ENCODE assay signal across 1 cellular context in the genomic region with DNA sequence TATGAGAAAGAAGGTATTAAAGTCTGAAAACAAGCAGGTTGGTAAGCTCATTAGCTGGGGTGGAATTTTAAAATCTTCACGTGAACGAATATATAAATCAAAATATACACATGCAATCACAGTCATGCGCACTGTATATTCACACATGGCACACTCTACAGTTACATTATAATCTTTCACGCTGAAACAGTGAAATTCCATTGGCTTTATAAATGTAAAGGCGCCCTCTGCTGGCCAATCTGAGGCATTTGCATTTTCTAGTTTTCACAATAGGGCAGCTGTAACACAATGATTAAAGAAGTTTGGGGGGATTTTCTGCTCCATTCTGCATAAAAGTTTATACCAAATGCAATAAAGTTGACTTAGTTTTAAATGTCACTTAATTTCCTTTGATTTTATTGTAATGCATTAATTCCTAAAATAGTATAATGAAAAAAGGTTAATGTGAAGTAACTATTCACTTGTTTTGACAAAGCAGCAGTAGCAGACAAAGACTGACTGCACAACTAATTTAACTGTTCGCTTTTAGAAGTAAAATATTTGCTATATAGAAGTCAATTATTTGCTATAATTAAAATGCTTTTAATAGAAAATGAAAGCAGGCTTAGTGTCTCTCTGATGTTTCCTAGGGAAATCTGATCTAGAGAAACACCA.
TF ChIP-seq lines count a peak whose summit lies in the region.

No MANE protein-coding gene starts in this region.

TF ChIP-seq in Ishikawa, 13 proteins besides CTCF, POLR2A, EP300 and RAD21 (continued from another document):
- TF ChIP-seq USF1 (IDR thresholded peaks at IDR 0.05) (no peak), TEAD4 (IDR thresholded peaks at IDR 0.05) (no peak), CEBPB (IDR thresholded peaks at IDR 0.05) (no peak)
- TF ChIP-seq, protein P1, sequence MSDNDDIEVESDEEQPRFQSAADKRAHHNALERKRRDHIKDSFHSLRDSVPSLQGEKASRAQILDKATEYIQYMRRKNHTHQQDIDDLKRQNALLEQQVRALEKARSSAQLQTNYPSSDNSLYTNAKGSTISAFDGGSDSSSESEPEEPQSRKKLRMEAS (IDR thresholded peaks at IDR 0.05): no peak
